18 cellular contexts compared by ENCODE assay signal in genomic region chr6:14792118-14792955, GRCh38.
DNase-seq lines count a peak whose midpoint lies in the region; ATAC-seq and TF ChIP-seq lines count a peak whose summit lies in the region.
"Had no signal": no experiment of that assay in that cellular context is flagged by ENCODE, and none has a peak within 500 bp of the region (broad histone marks: within the 10 kb centered on the region; RNA-seq: fewer than 3 reads in every experiment).

No MANE protein-coding gene starts in this region.

- H3K27ac ChIP-seq in colonic mucosa (no peak overlapping the region), esophagus squamous epithelium (no peak overlapping the region)
- H3K27ac ChIP-seq in CD4-positive, alpha-beta T cell (ENCODE audit: low read depth, low read length) = no peak overlapping the region

- no peak overlapping the region for H3K27ac Mint-ChIP-seq in CD4-positive, alpha-beta T cell
- H3K27ac Mint-ChIP-seq in activated naive CD4-positive, alpha-beta T cell treated with anti-CD3 and anti-CD28 coated beads, Interleukin-2, amount 50 U/mL, for 72 hours = no peak overlapping the region
- H3K27ac Mint-ChIP-seq: GM23338; stimulated activated naive B cell treated with anti-CD40 and anti-IgM and Interleukin-4, amounts not matched to agents 10 μg/mL and 1 μg/mL and 100 μg/mL, for 72 hours had no signal

- no peak for TF ChIP-seq CTCF in AG10803 (conservative IDR thresholded peaks at IDR 0.05; ENCODE audit: low read length)
- TF ChIP-seq CTCF in HFF-Myc (IDR thresholded peaks at IDR 0.05; ENCODE audit: low read depth, low read length, missing control alignments) = no peak
- TF ChIP-seq CTCF in colonic mucosa (IDR thresholded peaks at IDR 0.05) = no peak
- no peak for TF ChIP-seq CTCF in esophagus squamous epithelium (IDR thresholded peaks at IDR 0.05)
- no peak for TF ChIP-seq CTCF in CD4-positive, alpha-beta T cell (IDR thresholded peaks at IDR 0.05)

- peaks cover 5% of the 10 kb centered on the region for H3K4me1 ChIP-seq in colonic mucosa
- H3K4me1 ChIP-seq in esophagus squamous epithelium = peaks cover 0 to 25% (median 0%) of the 10 kb centered on the region in 3 donors

- WGBS in esophagus squamous epithelium, 2 donors = 71% methylated on average over 6 of the region's 6 CpGs

- CTCF ChIA-PET in CD4-positive, alpha-beta T cell (lab: Charles Lee) = no interaction called here

- H3K9me3 ChIP-seq in colonic mucosa (no peaks in the 10 kb centered on the region), esophagus squamous epithelium (no peaks in the 10 kb centered on the region)
- no peaks in the 10 kb centered on the region for H3K9me3 ChIP-seq in CD4-positive, alpha-beta T cell (ENCODE audit: control insufficient read depth, low read length)

- H3K4me3 ChIP-seq in AG10803 (ENCODE audit: low read length) = no peak overlapping the region
- no peak overlapping the region for H3K4me3 ChIP-seq in HFF-Myc (replicated peaks; ENCODE audit: low read depth, low read length)
- H3K4me3 ChIP-seq in colonic mucosa = no peak overlapping the region
- H3K4me3 ChIP-seq in esophagus squamous epithelium = no peak overlapping the region
- H3K4me3 ChIP-seq: GM23338 had no signal

- H3K9me3 Mint-ChIP-seq in CD4-positive, alpha-beta T cell = no peaks in the 10 kb centered on the region
- peaks cover 0 to 4% of the 10 kb centered on the region in 2 donors for H3K9me3 Mint-ChIP-seq in activated naive CD4-positive, alpha-beta T cell treated with anti-CD3 and anti-CD28 coated beads, Interleukin-2, amount 50 U/mL, for 72 hours
- H3K9me3 Mint-ChIP-seq: stimulated activated naive B cell treated with anti-CD40 and anti-IgM and Interleukin-4, amounts not matched to agents 10 μg/mL and 1 μg/mL and 100 μg/mL, for 72 hours had no signal

- H3K4me1 Mint-ChIP-seq in CD4-positive, alpha-beta T cell (ENCODE audit: low read depth) = no peaks in the 10 kb centered on the region

- intact Hi-C loops in colonic mucosa (cut with DNase I) = no loop called here
- intact Hi-C loops in esophagus squamous epithelium (cut with DNase I) = no loop called here
- intact Hi-C loops in CD4-positive, alpha-beta T cell (cut with DNase I, micrococcal nuclease) = loop anchor here in 1 of 2 experiments (10.0 kb wide), 1 partner anchor 578 kb away; no protein-coding TSS in a partner anchor

- no peak for TF ChIP-seq POLR2A in esophagus squamous epithelium (IDR thresholded peaks at IDR 0.05)

- DNase-seq in AG10803 (ENCODE audit: low read depth) (peak; percentile 76), HFF-Myc (ENCODE audit: extremely low read depth, low read depth) (peak; percentile 94), NCI-H748 (lab: John Stamatoyannopoulos, UW; ENCODE audit: unreplicated experiment) (peak; percentile 56), colonic mucosa (peak; percentile 33), esophagus squamous epithelium (lab: John Stamatoyannopoulos, UW) (no peak)
- DNase-seq in CD4-positive, alpha-beta T cell = no peak
- no peak for DNase-seq in stimulated activated CD4-positive, alpha-beta T cell treated with anti-CD3 and anti-CD28 coated beads, Interleukin-15, amount 100 ng/mL, for 24 hours
- DNase-seq in activated naive CD4-positive, alpha-beta T cell treated with anti-CD3 and anti-CD28 coated beads, Interleukin-2, amount 50 U/mL, for 72 hours (ENCODE audit: low spot score in 2 of 2) = no peak
- DNase-seq: activated T-cell treated with anti-CD3 and anti-CD28 coated beads, Interleukin-2, amount 50 U/mL, for 48 hours; cerebellar nuclear complex; DND-41; glutamatergic neuron; NCI-H187; occipital lobe; SHP77; stimulated activated naive B cell treated with anti-CD40 and anti-IgM and Interleukin-4, amounts not matched to agents 10 μg/mL and 1 μg/mL and 100 μg/mL, for 72 hours had no signal

- no peak for ATAC-seq in CD4-positive, alpha-beta T cell (ENCODE audit: poor library complexity)
- ATAC-seq in activated naive CD4-positive, alpha-beta T cell treated with anti-CD3 and anti-CD28 coated beads, Interleukin-2, amount 50 U/mL, for 72 hours = no peak
- ATAC-seq: GM23338; sciatic nerve; stimulated activated naive B cell treated with anti-CD40 and anti-IgM and Interleukin-4, amounts not matched to agents 10 μg/mL and 1 μg/mL and 100 μg/mL, for 72 hours had no signal

- no peaks in the 10 kb centered on the region for H3K27me3 Mint-ChIP-seq in CD4-positive, alpha-beta T cell
- H3K27me3 Mint-ChIP-seq: stimulated activated naive B cell treated with anti-CD40 and anti-IgM and Interleukin-4, amounts not matched to agents 10 μg/mL and 1 μg/mL and 100 μg/mL, for 72 hours had no signal

- H3K36me3 Mint-ChIP-seq in CD4-positive, alpha-beta T cell (ENCODE audit: low read depth) = no peaks in the 10 kb centered on the region
- H3K36me3 Mint-ChIP-seq in activated naive CD4-positive, alpha-beta T cell treated with anti-CD3 and anti-CD28 coated beads, Interleukin-2, amount 50 U/mL, for 72 hours = peaks cover 0 to 8% of the 10 kb centered on the region in 2 donors
- H3K36me3 Mint-ChIP-seq: stimulated activated naive B cell treated with anti-CD40 and anti-IgM and Interleukin-4, amounts not matched to agents 10 μg/mL and 1 μg/mL and 100 μg/mL, for 72 hours had no signal

- no peaks in the 10 kb centered on the region for H3K27me3 ChIP-seq in colonic mucosa
- H3K27me3 ChIP-seq in esophagus squamous epithelium = no peaks in the 10 kb centered on the region
- H3K27me3 ChIP-seq in CD4-positive, alpha-beta T cell (ENCODE audit: control insufficient read depth, insufficient read depth, low read length) = no peaks in the 10 kb centered on the region

- no peak overlapping the region for H3K9ac ChIP-seq in colonic mucosa (ENCODE audit: low read depth in 2 of 2, low read length in 2 of 2)

- H3K36me3 ChIP-seq in colonic mucosa = no peaks in the 10 kb centered on the region
- H3K36me3 ChIP-seq in esophagus squamous epithelium = no peaks in the 10 kb centered on the region

- POLR2A ChIA-PET in CD4-positive, alpha-beta T cell (lab: Charles Lee) = no interaction called here

- H3K4me3 Mint-ChIP-seq in CD4-positive, alpha-beta T cell = no peak overlapping the region
- H3K4me3 Mint-ChIP-seq: GM23338; stimulated activated naive B cell treated with anti-CD40 and anti-IgM and Interleukin-4, amounts not matched to agents 10 μg/mL and 1 μg/mL and 100 μg/mL, for 72 hours had no signal

Comparison
In these comparisons a context has a peak if more than half of its experiments do, and no peak if none do; other contexts are left out.
1. DNase-seq: peak in AG10803 (single experiment), HFF-Myc (single experiment), NCI-H748 (single experiment) and colonic mucosa (single experiment); none in esophagus squamous epithelium (single experiment), CD4-positive, alpha-beta T cell (0 of 10), stimulated activated CD4-positive, alpha-beta T cell treated with anti-CD3 and anti-CD28 coated beads, Interleukin-15, amount 100 ng/mL, for 24 hours (single experiment) and activated naive CD4-positive, alpha-beta T cell treated with anti-CD3 and anti-CD28 coated beads, Interleukin-2, amount 50 U/mL, for 72 hours (0 of 2).